Comparison of ENCODE assay signal across 13 cellular contexts in the genomic region with DNA sequence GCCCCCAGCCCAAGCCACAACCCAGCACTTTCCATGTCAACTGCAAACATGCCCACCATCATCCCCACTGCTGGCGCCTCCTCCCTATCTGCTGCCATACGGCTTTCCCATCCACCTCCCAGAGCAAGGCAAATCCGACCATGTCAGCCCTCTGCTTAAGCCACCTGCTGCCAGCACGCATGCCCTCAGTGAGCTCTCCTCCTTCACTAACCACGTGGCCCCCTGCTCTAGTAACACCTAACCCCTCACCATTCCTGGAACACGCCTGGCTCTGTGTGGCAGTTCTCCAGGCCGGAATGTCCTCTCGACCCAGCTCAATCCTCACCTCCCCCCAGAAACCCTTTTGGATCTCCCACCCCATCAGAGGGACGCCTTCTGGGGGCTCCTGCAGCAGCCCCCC. TPM values are rescaled to one million over a fixed set of nuclear protein-coding genes. Genes with fewer than 3 reads are reported as not detected.
"Had no signal": no experiment of that assay in that cellular context is flagged by ENCODE, and none has a peak within 500 bp of the region (broad histone marks: within the 10 kb centered on the region; RNA-seq: fewer than 3 reads in every experiment).

No MANE protein-coding gene starts in this region.

- H3K36me3 ChIP-seq: SJCRH30 had no signal

- H3K4me1 ChIP-seq: SJCRH30 had no signal

- DNase-seq: activated CD4-positive, alpha-beta T cell treated with anti-CD3 and anti-CD28 coated beads, Interleukin-2, amount 50 U/mL, for 48 hours; activated CD8-positive, alpha-beta memory T cell treated with anti-CD3 and anti-CD28 coated beads, Interleukin-2, amount 10 ng/mL, durations not matched to agents 7 days and 5 days; activated T-cell treated with anti-CD3 and anti-CD28 coated beads, Interleukin-2, amount 50 U/mL, for 48 hours; central memory CD4-positive, alpha-beta T cell; left colon; SJCRH30; stimulated activated naive CD4-positive, alpha-beta T cell; substantia nigra; trophoblast cell had no signal

- ATAC-seq: activated CD4-positive, CD25-positive, alpha-beta regulatory T cell treated with anti-CD3 and anti-CD28 coated beads, Interleukin-2, amount 50 U/mL, for 24 hours; activated CD8-positive, alpha-beta memory T cell treated with anti-CD3 and anti-CD28 coated beads, Interleukin-2, amount 10 ng/mL, durations not matched to agents 7 days and 5 days; left colon had no signal

- H3K27me3 ChIP-seq: SJCRH30 had no signal

- H3K27me3 Mint-ChIP-seq: activated CD8-positive, alpha-beta memory T cell treated with anti-CD3 and anti-CD28 coated beads, Interleukin-2, amount 10 ng/mL, durations not matched to agents 7 days and 5 days had no signal

- H3K9me3 ChIP-seq: SJCRH30 had no signal

- H3K4me3 Mint-ChIP-seq: activated CD8-positive, alpha-beta memory T cell treated with anti-CD3 and anti-CD28 coated beads, Interleukin-2, amount 10 ng/mL, durations not matched to agents 7 days and 5 days; T-helper 2 cell treated with Interferon-gamma antibody and Interleukin-4, amounts not matched to agents 5 μg/mL and 100 μg/mL, for 36 hours had no signal

- H3K9me3 Mint-ChIP-seq: T-helper 2 cell treated with Interferon-gamma antibody and Interleukin-4, amounts not matched to agents 5 μg/mL and 100 μg/mL, for 36 hours had no signal

- H3K27ac ChIP-seq: SJCRH30 had no signal

- H3K27ac Mint-ChIP-seq: activated CD8-positive, alpha-beta memory T cell treated with anti-CD3 and anti-CD28 coated beads, Interleukin-2, amount 10 ng/mL, durations not matched to agents 7 days and 5 days; T-helper 2 cell treated with Interferon-gamma antibody and Interleukin-4, amounts not matched to agents 5 μg/mL and 100 μg/mL, for 36 hours had no signal

- H3K4me3 ChIP-seq: SJCRH30, smooth muscle cell had no signal

RNA-seq across cellular contexts. Expression of gene PNCK, which starts 33.2 kb away (rescaled TPM):
- total RNA-seq: activated CD8-positive, alpha-beta memory T cell treated with anti-CD3 and anti-CD28 coated beads, Interleukin-2, amount 10 ng/mL, durations not matched to agents 7 days and 5 days; glomerular endothelial cell; SJCRH30 had no signal
